In the genomic region with DNA sequence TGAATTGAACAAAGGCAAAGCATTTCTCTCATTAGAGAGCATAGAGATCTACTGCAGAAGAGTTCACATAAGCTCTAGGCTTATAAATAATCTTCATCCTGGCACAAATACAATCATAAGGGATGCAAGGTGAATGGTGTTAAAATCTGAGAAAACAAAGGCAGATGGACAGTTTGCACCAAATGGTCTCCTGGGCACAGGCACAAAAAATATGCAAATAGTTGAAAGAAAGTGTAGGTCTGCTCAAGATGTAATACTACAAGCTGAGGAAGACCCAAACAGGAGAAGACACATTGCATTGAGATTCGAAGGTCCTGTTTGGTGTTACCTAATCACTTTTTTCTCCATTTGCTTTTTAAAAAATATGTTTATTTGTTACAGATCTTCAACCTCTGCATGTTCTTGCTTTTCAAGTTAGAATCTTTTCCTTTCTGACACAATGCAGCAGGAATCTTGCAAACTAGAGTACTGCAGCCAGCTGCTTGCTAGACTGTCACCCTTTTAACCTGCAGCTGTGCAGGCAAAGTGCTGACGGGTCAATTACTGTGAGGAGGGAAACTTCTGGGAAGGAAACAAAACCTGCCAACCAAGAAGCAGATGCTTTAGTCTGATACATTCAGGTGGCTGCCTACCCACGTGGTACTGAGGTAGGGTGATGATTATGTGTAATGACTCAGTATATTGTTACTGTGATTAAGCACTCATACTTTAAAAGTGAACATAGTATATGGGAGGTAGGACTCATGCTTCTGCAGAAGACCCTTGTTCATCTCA, we compare ENCODE assay signal across 17 cellular contexts.
DNase-seq lines count a peak whose midpoint lies in the region; TF ChIP-seq lines count a peak whose summit lies in the region.
"Had no signal": no experiment of that assay in that cellular context is flagged by ENCODE, and none has a peak within 500 bp of the region (broad histone marks: within the 10 kb centered on the region; RNA-seq: fewer than 3 reads in every experiment).

No MANE protein-coding gene starts in this region.

- peak overlapping the region; percentile 64; the same call in 1 of the 2 replicates for H3K27ac ChIP-seq in MM.1S (ENCODE audit: low read length)
- no peak overlapping the region for H3K27ac ChIP-seq in mammary epithelial cell (ENCODE audit: insufficient read depth, low read depth, low read length)
- no peak overlapping the region for H3K27ac ChIP-seq in CD8-positive, alpha-beta memory T cell (ENCODE audit: low read depth, low read length)
- H3K27ac ChIP-seq: BLaER1, parathyroid adenoma, upper lobe of right lung had no signal

- DNase-seq in Calu3 (peak; percentile 2), MM.1S (peak; percentile 93), mammary epithelial cell (peak; percentile 5), left kidney (ENCODE audit: low read depth, low spot score) (peak; percentile 81), GM13976 (ENCODE audit: low spot score) (no peak), retina (no peak)
- no peak for DNase-seq in CD8-positive, alpha-beta memory T cell
- no peak for DNase-seq in stimulated activated CD4-positive, alpha-beta T cell treated with anti-CD3 and anti-CD28 coated beads, Interleukin-2, amount 100 ng/mL, for 48 hours
- DNase-seq: activated CD4-positive, alpha-beta T cell treated with anti-CD3 and anti-CD28 coated beads, Interleukin-2, amount 50 U/mL, for 1 hour; activated T-cell treated with anti-CD3 and anti-CD28 coated beads, Interleukin-2, amount 50 U/mL, for 72 hours; amygdala; NCI-H526; stimulated activated CD8-positive, alpha-beta memory T cell treated with anti-CD3 and anti-CD28 coated beads, Interleukin-4, amount 100 ng/mL, for 48 hours; upper lobe of right lung had no signal

- no peak overlapping the region for H3K27ac Mint-ChIP-seq in Calu3 (ENCODE audit: unreplicated experiment)
- H3K27ac Mint-ChIP-seq in CD8-positive, alpha-beta memory T cell: no peak overlapping the region
- H3K27ac Mint-ChIP-seq: activated T-cell treated with anti-CD3 and anti-CD28 coated beads, Interleukin-2, amount 50 U/mL, for 72 hours; mesothelial cell of epicardium had no signal

- H3K79me2 ChIP-seq in MM.1S (ENCODE audit: low read length): no peaks in the 10 kb centered on the region
- no peaks in the 10 kb centered on the region for H3K79me2 ChIP-seq in mammary epithelial cell (ENCODE audit: insufficient read depth, low read length)
- H3K79me2 ChIP-seq: parathyroid adenoma had no signal

- H3K9me3 Mint-ChIP-seq in Calu3 (ENCODE audit: low read depth, unreplicated experiment): peaks cover 8% of the 10 kb centered on the region
- H3K9me3 Mint-ChIP-seq in CD8-positive, alpha-beta memory T cell: peaks cover 4 to 32% (median 6%) of the 10 kb centered on the region in 5 donors

- dilution Hi-C loops in mammary epithelial cell (cut with HindIII; ENCODE audit: low sequenced_read_pairs): no loop called here

- H3K27me3 ChIP-seq in MM.1S (replicated peaks; ENCODE audit: insufficient read depth, low read length) (no peaks in the 10 kb centered on the region), mammary epithelial cell (ENCODE audit: insufficient read depth, low read length) (no peaks in the 10 kb centered on the region)
- H3K27me3 ChIP-seq in CD8-positive, alpha-beta memory T cell (ENCODE audit: insufficient read depth, low read length, poor library complexity, severe bottlenecking): no peaks in the 10 kb centered on the region
- H3K27me3 ChIP-seq: BLaER1, upper lobe of right lung had no signal

- peaks cover 22% of the 10 kb centered on the region for H3K4me1 ChIP-seq in MM.1S (ENCODE audit: low read length)
- no peaks in the 10 kb centered on the region for H3K4me1 ChIP-seq in mammary epithelial cell (ENCODE audit: insufficient read depth, low read length)
- H3K4me1 ChIP-seq in CD8-positive, alpha-beta memory T cell (ENCODE audit: insufficient read depth, low read length): no peaks in the 10 kb centered on the region
- H3K4me1 ChIP-seq: BLaER1, parathyroid adenoma, upper lobe of right lung had no signal

- H3K4me2 ChIP-seq in MM.1S (ENCODE audit: low read depth, low read length) (peak overlapping the region; percentile 59), mammary epithelial cell (ENCODE audit: insufficient read depth, low read depth, low read length) (no peak overlapping the region)
- H3K4me2 ChIP-seq: BLaER1 had no signal

- intact Hi-C loops in Calu3 (cut with micrococcal nuclease; ENCODE audit: unreplicated experiment) (no loop called here), mammary epithelial cell (cut with micrococcal nuclease) (no loop called here)

- H2AFZ ChIP-seq in MM.1S (ENCODE audit: low read length) (peak overlapping the region; percentile 57), mammary epithelial cell (ENCODE audit: low read depth, low read length) (no peak overlapping the region)
- H2AFZ ChIP-seq: parathyroid adenoma had no signal

- TF ChIP-seq CTCF in Calu3 (IDR thresholded peaks at IDR 0.05; ENCODE audit: unreplicated experiment) (no peak), MM.1S (IDR thresholded peaks at IDR 0.05; ENCODE audit: low read length) (no peak), mammary epithelial cell (conservative IDR thresholded peaks at IDR 0.05 in 1 of 2, IDR thresholded peaks at IDR 0.05 in 1 of 2; ENCODE audit: extremely low read depth in 1 of 2, insufficient read depth in 1 of 2, low read depth in 1 of 2, low read length in 2 of 2) (no peak), GM13976 (IDR thresholded peaks at IDR 0.05; ENCODE audit: borderline replicate concordance, control extremely low read depth, extremely low read depth, insufficient read depth, missing control alignments) (no peak)

- H3K9ac ChIP-seq in MM.1S (ENCODE audit: low read length): no peak overlapping the region
- H3K9ac ChIP-seq in mammary epithelial cell (ENCODE audit: insufficient read depth, low read length): no peak overlapping the region
- H3K9ac ChIP-seq: BLaER1, parathyroid adenoma had no signal

- in situ Hi-C loops in mammary epithelial cell (cut with MboI; ENCODE audit: low sequenced_read_pairs in 2 of 2) (no loop called here), GM13976 (cut with MboI; ENCODE audit: low sequenced_read_pairs, unreplicated experiment) (no loop called here)

- BruUV-seq in Calu3 (replicated peaks; lab: Mats Ljungman, UMichigan): no TSS peak
- BruUV-seq in mammary epithelial cell (replicated peaks; lab: Mats Ljungman, UMichigan): no TSS peak

- no peaks in the 10 kb centered on the region for H3K36me3 Mint-ChIP-seq in Calu3 (ENCODE audit: insufficient read depth, unreplicated experiment)
- no peaks in the 10 kb centered on the region for H3K36me3 Mint-ChIP-seq in CD8-positive, alpha-beta memory T cell

- CTCF ChIA-PET in Calu3 (lab: Charles Lee) (interaction anchor here (0.6 kb wide), 1 partner anchor 754 kb away, joined by 3 read pairs; no protein-coding TSS in a partner anchor), mammary epithelial cell (lab: Charles Lee; ENCODE audit: low non-redundant PET) (no interaction called here)
- CTCF ChIA-PET in CD8-positive, alpha-beta memory T cell (lab: Charles Lee): no interaction called here

- no peaks in the 10 kb centered on the region for H3K4me1 Mint-ChIP-seq in Calu3 (ENCODE audit: low read depth, unreplicated experiment)
- H3K4me1 Mint-ChIP-seq in CD8-positive, alpha-beta memory T cell: no peaks in the 10 kb centered on the region
- H3K4me1 Mint-ChIP-seq: mesothelial cell of epicardium had no signal

- no peak overlapping the region for H3K4me3 Mint-ChIP-seq in Calu3 (ENCODE audit: low read depth, unreplicated experiment)
- no peak overlapping the region for H3K4me3 Mint-ChIP-seq in CD8-positive, alpha-beta memory T cell
- H3K4me3 Mint-ChIP-seq: activated T-cell treated with anti-CD3 and anti-CD28 coated beads, Interleukin-2, amount 50 U/mL, for 72 hours; mesothelial cell of epicardium had no signal

- H3F3A ChIP-seq in MM.1S (ENCODE audit: insufficient read depth, low read length): peaks cover 13% of the 10 kb centered on the region

- no peaks in the 10 kb centered on the region for H3K9me2 ChIP-seq in MM.1S (replicated peaks; ENCODE audit: insufficient read depth, low read length)

- POLR2A ChIA-PET in CD8-positive, alpha-beta memory T cell (lab: Charles Lee): no interaction called here

- no peaks in the 10 kb centered on the region for H3K36me3 ChIP-seq in MM.1S (replicated peaks; ENCODE audit: insufficient read depth, low read length)
- no peaks in the 10 kb centered on the region for H3K36me3 ChIP-seq in mammary epithelial cell (ENCODE audit: insufficient read depth, low read length)
- H3K36me3 ChIP-seq in CD8-positive, alpha-beta memory T cell (ENCODE audit: insufficient read depth, low read length): no peaks in the 10 kb centered on the region
- H3K36me3 ChIP-seq: BLaER1, upper lobe of right lung had no signal

- H3K27me3 Mint-ChIP-seq in Calu3 (ENCODE audit: unreplicated experiment): no peaks in the 10 kb centered on the region
- no peaks in the 10 kb centered on the region for H3K27me3 Mint-ChIP-seq in CD8-positive, alpha-beta memory T cell

- H4K20me1 ChIP-seq in MM.1S (ENCODE audit: insufficient read depth, low read length): no peaks in the 10 kb centered on the region
- H4K20me1 ChIP-seq in mammary epithelial cell (ENCODE audit: insufficient read depth, low read length): no peaks in the 10 kb centered on the region
- H4K20me1 ChIP-seq: BLaER1 had no signal

- H3K9me3 ChIP-seq in MM.1S (replicated peaks; ENCODE audit: insufficient read depth, low read length): no peaks in the 10 kb centered on the region
- H3K9me3 ChIP-seq in mammary epithelial cell (replicated peaks; ENCODE audit: insufficient read depth, low read length): no peaks in the 10 kb centered on the region
- H3K9me3 ChIP-seq in CD8-positive, alpha-beta memory T cell (ENCODE audit: low read length): no peaks in the 10 kb centered on the region
- H3K9me3 ChIP-seq: BLaER1, upper lobe of right lung had no signal

- H3K4me3 ChIP-seq in MM.1S (ENCODE audit: low read length): no peak overlapping the region; the same call in 1 of the 2 replicates
- no peak overlapping the region for H3K4me3 ChIP-seq in mammary epithelial cell (replicated peaks in 1 of 3; ENCODE audit: insufficient read depth in 1 of 3, low read depth in 2 of 3, low read length in 3 of 3)
- H3K4me3 ChIP-seq in CD8-positive, alpha-beta memory T cell (ENCODE audit: low read length): no peak overlapping the region
- H3K4me3 ChIP-seq: BLaER1, upper lobe of right lung had no signal

- WGBS in mammary epithelial cell (ENCODE audit: low coverage, missing lambda C conversion rate): 36% methylated on average over 3 of the region's 3 CpGs

Comparison
In these comparisons a context has a peak if more than half of its experiments do, and no peak if none do; other contexts are left out.
1. DNase-seq: peak in Calu3 (single experiment), MM.1S (single experiment), mammary epithelial cell (single experiment) and left kidney (single experiment); none in GM13976 (single experiment), CD8-positive, alpha-beta memory T cell (0 of 5), stimulated activated CD4-positive, alpha-beta T cell treated with anti-CD3 and anti-CD28 coated beads, Interleukin-2, amount 100 ng/mL, for 48 hours (0 of 2) and retina (single experiment).